ENCODE assay signal across 10 cellular contexts in the genomic region with DNA sequence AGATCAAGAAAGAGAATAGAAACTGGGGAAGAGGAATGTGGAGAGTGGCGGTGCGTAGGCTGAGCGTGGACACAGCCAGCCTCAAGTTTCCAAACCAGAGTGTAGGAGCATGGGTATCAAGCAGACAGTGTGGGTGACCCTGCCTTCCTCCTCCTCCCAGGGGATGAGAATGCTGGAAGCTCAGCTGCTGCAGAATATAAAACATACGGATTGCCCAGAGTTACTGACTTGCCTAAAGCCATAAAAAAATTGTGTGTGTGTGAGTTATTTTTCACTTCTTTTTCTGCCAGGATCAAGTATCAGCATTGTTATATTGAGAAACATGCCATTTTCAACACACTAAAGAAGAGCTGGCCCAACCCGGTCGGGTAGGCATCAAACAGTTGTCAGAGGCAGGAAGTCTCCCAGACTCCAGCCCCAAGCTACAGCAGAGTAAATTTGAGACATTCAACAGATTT.
A peak's percentile ranks its signal among the peaks of the same experiment; 100 is the strongest.
DNase-seq lines count a peak whose midpoint lies in the region; ATAC-seq and TF ChIP-seq lines count a peak whose summit lies in the region.
"Had no signal": no experiment of that assay in that cellular context is flagged by ENCODE, and none has a peak within 500 bp of the region (broad histone marks: within the 10 kb centered on the region; RNA-seq: fewer than 3 reads in every experiment).

No MANE protein-coding gene starts in this region.

- H3K36me3 ChIP-seq in CD4-positive, CD25-positive, alpha-beta regulatory T cell (ENCODE audit: control insufficient read depth, insufficient read depth, low read length) = no peaks in the 10 kb centered on the region
- H3K36me3 ChIP-seq in heart left ventricle (no peaks in the 10 kb centered on the region), Peyer's patch (no peaks in the 10 kb centered on the region)

- no peaks in the 10 kb centered on the region for H3K9me3 ChIP-seq in CD4-positive, CD25-positive, alpha-beta regulatory T cell (ENCODE audit: control insufficient read depth in 2 of 2, low read length in 2 of 2)
- H3K9me3 ChIP-seq in heart left ventricle = no peaks in the 10 kb centered on the region
- no peaks in the 10 kb centered on the region for H3K9me3 ChIP-seq in Peyer's patch

- no peaks in the 10 kb centered on the region for H3K36me3 Mint-ChIP-seq in CD4-positive, CD25-positive, alpha-beta regulatory T cell

- POLR2A ChIA-PET in RWPE1 (lab: Yijun Ruan, JAX; ENCODE audit: low non-redundant PET) = no interaction called here

- TF ChIP-seq CTCF in RWPE1 (conservative IDR thresholded peaks at IDR 0.05; ENCODE audit: low read depth) = no peak
- no peak for TF ChIP-seq CTCF in heart left ventricle (IDR thresholded peaks at IDR 0.05)
- TF ChIP-seq CTCF in Peyer's patch (IDR thresholded peaks at IDR 0.05) = no peak

- H3K27me3 ChIP-seq in CD4-positive, CD25-positive, alpha-beta regulatory T cell (ENCODE audit: control insufficient read depth, insufficient read depth, low read length) = no peaks in the 10 kb centered on the region
- no peaks in the 10 kb centered on the region for H3K27me3 ChIP-seq in heart left ventricle
- H3K27me3 ChIP-seq in Peyer's patch = no peaks in the 10 kb centered on the region

- peak; percentile 53 for ATAC-seq in CD4-positive, CD25-positive, alpha-beta regulatory T cell (ENCODE audit: low read depth in 2 of 2)
- ATAC-seq in heart left ventricle = peak; percentile 58 to 94 (median 87)
- no peak for ATAC-seq in GM18907 (IDR thresholded peaks at IDR 0.05; ENCODE audit: unreplicated experiment)

- CTCF ChIA-PET in RWPE1 (lab: Yijun Ruan, JAX) = no interaction called here

- H3K4me3 ChIP-seq in CD4-positive, CD25-positive, alpha-beta regulatory T cell (ENCODE audit: low read depth, low read length) = no peak overlapping the region
- H3K4me3 ChIP-seq in heart left ventricle (peak overlapping the region in 2 of 12 donors; percentile 2 to 26), Peyer's patch (no peak overlapping the region)

- no peak overlapping the region for H3K27ac ChIP-seq in CD4-positive, CD25-positive, alpha-beta regulatory T cell (ENCODE audit: insufficient read depth, low read length, poor library complexity, severe bottlenecking)
- H3K27ac ChIP-seq in RWPE1 (peak overlapping the region; percentile 49; the same call in 1 of the 2 replicates), heart left ventricle (peak overlapping the region in 5 of 12 donors; percentile 1 to 47 (median 25)), Peyer's patch (no peak overlapping the region)

- TF ChIP-seq POLR2A in heart left ventricle (IDR thresholded peaks at IDR 0.05) = no peak
- TF ChIP-seq POLR2A in Peyer's patch (IDR thresholded peaks at IDR 0.05) = no peak

- intact Hi-C loops in heart left ventricle (cut with DNase I) = no loop called here

- H3K4me1 ChIP-seq in CD4-positive, CD25-positive, alpha-beta regulatory T cell (ENCODE audit: control insufficient read depth, insufficient read depth, low read length, poor library complexity, severe bottlenecking) = no peaks in the 10 kb centered on the region
- H3K4me1 ChIP-seq in heart left ventricle = peaks cover 0 to 7% (median 0%) of the 10 kb centered on the region in 12 donors
- H3K4me1 ChIP-seq in Peyer's patch = no peaks in the 10 kb centered on the region

- peaks cover 0 to 4% (median 0%) of the 10 kb centered on the region in 4 donors for H3K4me1 Mint-ChIP-seq in CD4-positive, CD25-positive, alpha-beta regulatory T cell

- no peak for DNase-seq in CD4-positive, CD25-positive, alpha-beta regulatory T cell
- DNase-seq in RWPE1 (ENCODE audit: low spot score) = no peak
- DNase-seq in heart left ventricle = peak; percentile 30 to 64 (median 60)
- DNase-seq in pons (ENCODE audit: low spot score) = peak; percentile 58
- DNase-seq in stimulated activated CD4-positive, alpha-beta T cell treated with anti-CD3 and anti-CD28 coated beads, Interleukin-2, amount 100 ng/mL, for 24 hours = no peak
- no peak for DNase-seq in Peyer's patch
- DNase-seq in activated CD4-positive, alpha-beta T cell treated with anti-CD3 and anti-CD28 coated beads, Interleukin-2, amount 50 U/mL, for 1 hour = no peak
- DNase-seq: effector CD8-positive, alpha-beta T cell; SHP77 treated with DMSO at 0.1 percent for 48 hours had no signal

- H3K27me3 Mint-ChIP-seq in CD4-positive, CD25-positive, alpha-beta regulatory T cell = no peaks in the 10 kb centered on the region

- no peak overlapping the region for H3K27ac Mint-ChIP-seq in CD4-positive, CD25-positive, alpha-beta regulatory T cell

- peaks cover 0 to 2% (median 0%) of the 10 kb centered on the region in 7 donors for H3K9me3 Mint-ChIP-seq in CD4-positive, CD25-positive, alpha-beta regulatory T cell

- WGBS in heart left ventricle, 4 donors = 47 to 57% (median 50%) methylated on average over 6 of the region's 6 CpGs

- no peak overlapping the region for H3K4me3 Mint-ChIP-seq in CD4-positive, CD25-positive, alpha-beta regulatory T cell

Comparison
In these comparisons a context has a peak if more than half of its experiments do, and no peak if none do; other contexts are left out.
1. DNase-seq: peak in heart left ventricle (5 of 5) and pons (single experiment); none in CD4-positive, CD25-positive, alpha-beta regulatory T cell (0 of 3), RWPE1 (single experiment), stimulated activated CD4-positive, alpha-beta T cell treated with anti-CD3 and anti-CD28 coated beads, Interleukin-2, amount 100 ng/mL, for 24 hours (0 of 2), Peyer's patch (0 of 3) and activated CD4-positive, alpha-beta T cell treated with anti-CD3 and anti-CD28 coated beads, Interleukin-2, amount 50 U/mL, for 1 hour (single experiment).